Comparison of ENCODE assay signal across 6 cellular contexts in genomic region chr1:3165189-3165588, GRCh38.
DNase-seq lines count a peak whose midpoint lies in the region; ATAC-seq, FAIRE-seq and TF ChIP-seq lines count a peak whose summit lies in the region.
"Not testable (repeated sequence)": the region's sequence is repeated elsewhere in the genome, so short reads cannot be mapped to it uniquely, and the experiment has no call there.

No MANE protein-coding gene starts in this region.

- H3K9me3 ChIP-seq in HCT116 (ENCODE audit: control insufficient read depth in 1 of 2, insufficient read depth in 1 of 2, low read depth in 1 of 2, low read length in 2 of 2); ascending aorta; H1 (ENCODE audit: insufficient read depth in 2 of 2, low read depth in 1 of 2, low read length in 1 of 2); pancreas; stomach: not testable (repeated sequence)

- H2AK5ac ChIP-seq in H1 (ENCODE audit: low read depth, low read length): not testable (repeated sequence)

- not testable (repeated sequence) for H3K79me1 ChIP-seq in H1 (ENCODE audit: low read depth, low read length)

- not testable (repeated sequence) for H3K9ac ChIP-seq in HCT116 (ENCODE audit: low read length); H1 (replicated peaks in 1 of 4; ENCODE audit: extremely low read depth in 1 of 4, low read depth in 3 of 4, low read length in 3 of 4)

- H2BK120ac ChIP-seq in H1 (replicated peaks; ENCODE audit: low read depth, low read length): not testable (repeated sequence)

- H3K27me3 ChIP-seq in HCT116 (ENCODE audit: insufficient read depth, low read length); ascending aorta; H1 (replicated peaks in 1 of 4; ENCODE audit: control insufficient read depth in 3 of 4, extremely low read depth in 1 of 4, insufficient read depth in 3 of 4, low read length in 3 of 4); layer of hippocampus (ENCODE audit: control insufficient read depth, insufficient read depth, low read length); pancreas: not testable (repeated sequence)
- H3K27me3 ChIP-seq in stomach: peaks cover 0 to 13% (median 0%) of the 10 kb centered on the region in 3 donors

- not testable (repeated sequence) for H3K23me2 ChIP-seq in H1 (ENCODE audit: low read depth, low read length)

- FAIRE-seq in H1 (lab: Jason Lieb, UNC); pancreas (lab: Jason Lieb, UNC): not testable (repeated sequence)

- TF ChIP-seq POLR2A in HCT116 (IDR thresholded peaks at IDR 0.05; ENCODE audit: borderline replicate concordance, extremely low read depth, insufficient read depth, insufficient read length); H1 (IDR thresholded peaks at IDR 0.05; ENCODE audit: control extremely low read depth in 1 of 2, low read depth in 2 of 2, low read length in 2 of 2); stomach (IDR thresholded peaks at IDR 0.05): not testable (repeated sequence)

- not testable (repeated sequence) for TF ChIP-seq CTCF in HCT116 (IDR thresholded peaks at IDR 0.05 in 2 of 3, conservative IDR thresholded peaks at IDR 0.05 in 1 of 3; ENCODE audit: borderline replicate concordance in 1 of 3, insufficient read depth in 1 of 3, low read depth in 2 of 3, low read length in 2 of 3); ascending aorta (IDR thresholded peaks at IDR 0.05); H1 (IDR thresholded peaks at IDR 0.05; ENCODE audit: control extremely low read depth in 1 of 3, insufficient read depth in 1 of 3, low read depth in 1 of 3, low read length in 3 of 3); pancreas (IDR thresholded peaks at IDR 0.05); stomach (IDR thresholded peaks at IDR 0.05)

- H3K23ac ChIP-seq in H1 (ENCODE audit: insufficient read length): not testable (repeated sequence)

- not testable (repeated sequence) for ATAC-seq in HCT116
- ATAC-seq in pancreas: peak in 3 of 4 donors; percentile 24 to 52 (median 35)

- peak; percentile 32 for DNase-seq in HCT116 (ENCODE audit: low read depth, low spot score)
- not testable (repeated sequence) for DNase-seq in ascending aorta (ENCODE audit: low spot score in 2 of 2); H1 (ENCODE audit: low read depth in 1 of 2, low spot score in 2 of 2); stomach
- DNase-seq in pancreas: peak in 4 of 6 donors; percentile 56 to 74 (median 70)

- not testable (repeated sequence) for H3K4me1 ChIP-seq in HCT116 (ENCODE audit: control insufficient read depth in 1 of 2, insufficient read depth in 2 of 2, low read length in 2 of 2); H1 (replicated peaks in 1 of 4; ENCODE audit: control insufficient read depth in 3 of 4, insufficient read depth in 4 of 4, low read length in 3 of 4)
- H3K4me1 ChIP-seq in ascending aorta (peaks cover 3 to 45% of the 10 kb centered on the region in 2 donors), pancreas (peaks cover 15 to 22% (median 19%) of the 10 kb centered on the region in 3 donors), stomach (peaks cover 17 to 44% (median 41%) of the 10 kb centered on the region in 4 donors)

- H3K18ac ChIP-seq in H1 (ENCODE audit: extremely low read depth, low read length): not testable (repeated sequence)

- not testable (repeated sequence) for TF ChIP-seq RAD21 in HCT116 (IDR thresholded peaks at IDR 0.05; ENCODE audit: low read depth); H1 (IDR thresholded peaks at IDR 0.05 in 1 of 2, conservative IDR thresholded peaks at IDR 0.05 in 1 of 2; ENCODE audit: low read depth in 2 of 2, low read length in 2 of 2)

- not testable (repeated sequence) for H2BK20ac ChIP-seq in H1 (ENCODE audit: low read length)

- H4K20me1 ChIP-seq in HCT116 (ENCODE audit: insufficient read depth); H1 (replicated peaks in 1 of 2; ENCODE audit: control insufficient read depth in 1 of 2, insufficient read depth in 2 of 2, low read length in 2 of 2): not testable (repeated sequence)

- CTCF ChIA-PET in HCT116 (lab: Charles Lee); H1 (lab: Charles Lee; ENCODE audit: partially characterized antibody): not testable (repeated sequence)

- not testable (repeated sequence) for H3K14ac ChIP-seq in H1 (ENCODE audit: insufficient read length)

- BruUV-seq in HCT116 (replicated peaks; lab: Mats Ljungman, UMichigan): not testable (repeated sequence)

- H3K79me2 ChIP-seq in HCT116 (ENCODE audit: insufficient read depth, low read length); H1 (ENCODE audit: control insufficient read depth in 1 of 2, insufficient read depth in 2 of 2, low read length in 2 of 2): not testable (repeated sequence)

- not testable (repeated sequence) for H3K9me2 ChIP-seq in HCT116 (ENCODE audit: insufficient read depth)

- H3K27ac ChIP-seq in HCT116 (ENCODE audit: low read depth, low read length) (peak overlapping the region; percentile 69), ascending aorta (peak overlapping the region; percentile 65 to 67), layer of hippocampus (ENCODE audit: low read depth, low read length) (peak overlapping the region; percentile 30), pancreas (peak overlapping the region in 3 of 4 donors; percentile 69 to 84 (median 69)), stomach (peak overlapping the region; percentile 11 to 61 (median 29))
- not testable (repeated sequence) for H3K27ac ChIP-seq in H1 (ENCODE audit: low read depth, low read length)

- WGBS in H1 (ENCODE audit: extremely low coverage in 1 of 2, insufficient coverage in 1 of 2, insufficient read length in 1 of 2, insufficient replicate concordance in 2 of 2, low coverage in 1 of 2, low lambda C conversion rate in 2 of 2, missing lambda C conversion rate in 1 of 2), 2 experiments: 100% methylated on average over 1 of the region's 1 CpG; no CpG with 5 or more reads in 1 of the 2 experiments
- WGBS in pancreas, 2 donors: 25 to 27% methylated on average over 1 of the region's 1 CpG
- 53 to 83% (median 64%) methylated on average over 1 of the region's 1 CpG; no CpG with 5 or more reads in 1 of the 5 donors for WGBS in stomach, 5 donors

- H3K56ac ChIP-seq in H1 (replicated peaks; ENCODE audit: insufficient read length, low read depth, low read length): not testable (repeated sequence)

- not testable (repeated sequence) for H2BK5ac ChIP-seq in H1 (ENCODE audit: low read depth, low read length)

- not testable (repeated sequence) for H3K36me3 ChIP-seq in HCT116 (ENCODE audit: control insufficient read depth in 1 of 2, insufficient read depth in 2 of 2, low read length in 2 of 2); ascending aorta; H1 (ENCODE audit: control insufficient read depth in 2 of 4, insufficient read depth in 4 of 4, low read length in 3 of 4); pancreas; stomach

- not testable (repeated sequence) for H4K5ac ChIP-seq in H1 (ENCODE audit: insufficient read length, low read depth, low read length)

- not testable (repeated sequence) for H4K91ac ChIP-seq in H1 (replicated peaks; ENCODE audit: insufficient read length, low read length)

- H2BK12ac ChIP-seq in H1 (ENCODE audit: low read depth, low read length): not testable (repeated sequence)

- H3K4me2 ChIP-seq in HCT116 (ENCODE audit: low read length); H1 (ENCODE audit: insufficient read depth in 1 of 2, low read depth in 2 of 2, low read length in 2 of 2): not testable (repeated sequence)

- not testable (repeated sequence) for H2AFZ ChIP-seq in HCT116 (ENCODE audit: low read depth, low read length, poor library complexity, severe bottlenecking); H1 (ENCODE audit: low read length)

- intact Hi-C loops in HCT116 (cut with micrococcal nuclease); ascending aorta (cut with DNase I); pancreas (cut with DNase I); stomach (cut with DNase I; ENCODE audit: low total_unique reads): not testable (repeated sequence)

- POLR2A ChIA-PET in HCT116 (lab: Charles Lee); H1 (lab: Charles Lee; ENCODE audit: partially characterized antibody): not testable (repeated sequence)

- RAD21 ChIA-PET in HCT116 (lab: Charles Lee; ENCODE audit: low non-redundant PET in 1 of 2, low total read pairs in 2 of 2, uncharacterized antibody in 2 of 2, unreplicated experiment in 2 of 2): not testable (repeated sequence)

- H2BK15ac ChIP-seq in H1 (ENCODE audit: low read length): not testable (repeated sequence)

- H3K4me3 ChIP-seq in HCT116 (replicated peaks in 1 of 2; ENCODE audit: low read depth in 1 of 2, low read length in 2 of 2); ascending aorta; H1 (ENCODE audit: extremely low read depth in 1 of 4, insufficient read depth in 2 of 4, low read depth in 3 of 4, low read length in 4 of 4); pancreas; stomach: not testable (repeated sequence)

- not testable (repeated sequence) for H3K4ac ChIP-seq in H1 (replicated peaks; ENCODE audit: insufficient read length, low read depth, low read length)

- not testable (repeated sequence) for TF ChIP-seq EP300 in H1 (IDR thresholded peaks at IDR 0.05; ENCODE audit: borderline replicate concordance in 1 of 2, low read depth in 2 of 2, low read length in 2 of 2); stomach (IDR thresholded peaks at IDR 0.05)

- peak overlapping the region; percentile 89; the same call in 1 of the 2 replicates for H4K8ac ChIP-seq in H1 (ENCODE audit: extremely low read depth, insufficient read depth, low read length)

TF ChIP-seq in HCT116, 20 proteins besides CTCF, POLR2A, EP300 and RAD21:
- TF ChIP-seq JUND (IDR thresholded peaks at IDR 0.05): peak; percentile 67
- TF ChIP-seq FOSL1 (IDR thresholded peaks at IDR 0.05; ENCODE audit: low read depth): peak; percentile 66
